In the genomic region with DNA sequence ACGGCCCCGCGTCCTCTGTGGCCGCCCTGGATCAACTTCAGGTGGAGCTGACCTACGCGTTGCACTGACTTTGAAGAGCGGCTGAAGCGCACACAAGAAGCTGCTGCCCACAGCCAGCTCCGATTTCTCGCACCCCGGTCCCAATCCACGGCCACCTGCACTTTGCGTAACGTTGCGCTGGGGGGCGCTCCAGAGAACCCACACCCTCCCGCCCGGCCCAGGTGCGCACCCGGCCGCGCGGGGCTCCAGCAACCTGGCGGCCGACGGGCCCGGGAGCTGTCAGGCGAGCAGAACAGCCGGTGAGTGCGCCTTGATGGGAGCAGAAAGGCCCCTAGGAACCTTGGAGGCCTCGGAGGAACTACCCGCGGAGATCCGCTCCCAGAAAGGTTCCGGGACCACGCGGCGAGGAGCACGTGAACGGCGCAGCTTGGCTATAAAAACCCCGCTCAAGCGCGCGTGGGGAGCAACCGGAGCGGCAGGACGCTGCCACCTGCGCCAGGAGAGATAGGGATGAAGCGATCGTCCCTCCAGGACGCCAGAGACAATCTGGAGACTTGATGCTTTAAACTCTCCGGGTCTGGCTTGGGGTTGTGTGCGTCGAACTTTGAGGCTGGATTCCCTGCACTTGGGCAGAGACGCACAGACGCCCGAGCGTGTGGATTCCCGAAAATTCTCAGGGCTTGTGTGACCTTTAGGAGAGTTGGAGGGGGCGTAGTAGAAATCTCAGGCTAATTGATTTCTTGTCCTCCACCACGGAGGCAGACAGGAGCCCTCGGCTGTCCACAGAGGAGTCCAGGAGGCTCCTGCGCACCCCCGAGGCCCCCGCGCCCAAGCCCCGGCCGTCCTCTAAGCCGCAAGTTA, we compare ENCODE assay signal across 14 cellular contexts. TPM values are rescaled to one million over a fixed set of nuclear protein-coding genes. Genes with fewer than 3 reads are reported as not detected.
DNase-seq lines count a peak whose midpoint lies in the region; FAIRE-seq and TF ChIP-seq lines count a peak whose summit lies in the region.
"Had no signal": no experiment of that assay in that cellular context is flagged by ENCODE, and none has a peak within 500 bp of the region (broad histone marks: within the 10 kb centered on the region; RNA-seq: fewer than 3 reads in every experiment).

No MANE protein-coding gene starts in this region.

- peak overlapping the region; percentile 53 for H3K4me3 Mint-ChIP-seq in mesothelial cell of epicardium
- no peak overlapping the region for H3K4me3 Mint-ChIP-seq in activated CD4-positive, alpha-beta memory T cell treated with anti-CD3 and anti-CD28 coated beads, Interleukin-2, amount 10 ng/mL, durations not matched to agents 7 days and 5 days

- H3K27ac Mint-ChIP-seq in mesothelial cell of epicardium: no peak overlapping the region
- H3K27ac Mint-ChIP-seq in activated CD4-positive, alpha-beta memory T cell treated with anti-CD3 and anti-CD28 coated beads, Interleukin-2, amount 10 ng/mL, durations not matched to agents 7 days and 5 days: no peak overlapping the region

- POLR2A ChIA-PET in activated CD4-positive, alpha-beta memory T cell treated with anti-CD3 and anti-CD28 coated beads, Interleukin-2, amount 10 ng/mL, durations not matched to agents 7 days and 5 days (lab: Charles Lee): no interaction called here

- no peak overlapping the region for H3K27ac ChIP-seq in coronary artery
- H3K27ac ChIP-seq: neutrophil, vagina had no signal

- H3K27me3 ChIP-seq in H7 (ENCODE audit: control insufficient read depth, insufficient read depth, low read length): peaks cover 66% of the 10 kb centered on the region
- H3K27me3 ChIP-seq: vagina had no signal

- H3K9me3 Mint-ChIP-seq in mesothelial cell of epicardium: no peaks in the 10 kb centered on the region
- no peaks in the 10 kb centered on the region for H3K9me3 Mint-ChIP-seq in activated CD4-positive, alpha-beta memory T cell treated with anti-CD3 and anti-CD28 coated beads, Interleukin-2, amount 10 ng/mL, durations not matched to agents 7 days and 5 days

- CTCF ChIA-PET in activated CD4-positive, alpha-beta memory T cell treated with anti-CD3 and anti-CD28 coated beads, Interleukin-2, amount 10 ng/mL, durations not matched to agents 7 days and 5 days (lab: Charles Lee): no interaction called here

- H3K4me3 ChIP-seq in H7 (ENCODE audit: insufficient read depth, low read depth, low read length) (peak overlapping the region; percentile 51), coronary artery (peak overlapping the region; percentile 47)

- peaks cover 9% of the 10 kb centered on the region for H3K4me1 Mint-ChIP-seq in mesothelial cell of epicardium
- no peaks in the 10 kb centered on the region for H3K4me1 Mint-ChIP-seq in activated CD4-positive, alpha-beta memory T cell treated with anti-CD3 and anti-CD28 coated beads, Interleukin-2, amount 10 ng/mL, durations not matched to agents 7 days and 5 days

- peaks cover 99% of the 10 kb centered on the region for H3K27me3 Mint-ChIP-seq in mesothelial cell of epicardium (ENCODE audit: low read depth)
- peaks cover 44% of the 10 kb centered on the region for H3K27me3 Mint-ChIP-seq in activated CD4-positive, alpha-beta memory T cell treated with anti-CD3 and anti-CD28 coated beads, Interleukin-2, amount 10 ng/mL, durations not matched to agents 7 days and 5 days

- H3K36me3 Mint-ChIP-seq in mesothelial cell of epicardium: no peaks in the 10 kb centered on the region
- no peaks in the 10 kb centered on the region for H3K36me3 Mint-ChIP-seq in activated CD4-positive, alpha-beta memory T cell treated with anti-CD3 and anti-CD28 coated beads, Interleukin-2, amount 10 ng/mL, durations not matched to agents 7 days and 5 days (ENCODE audit: low read depth)

- DNase-seq in D721Med (ENCODE audit: insufficient read length, low spot score): no peak
- DNase-seq in H7: peak; percentile 90
- DNase-seq in coronary artery (ENCODE audit: low spot score): no peak
- DNase-seq in mesothelial cell of epicardium (ENCODE audit: low spot score in 2 of 2, unreplicated experiment in 2 of 2): peak in 1 of 2 experiments; percentile 38
- DNase-seq in NCI-H1048 (lab: John Stamatoyannopoulos, UW): no peak
- no peak for DNase-seq in activated CD4-positive, alpha-beta memory T cell treated with anti-CD3 and anti-CD28 coated beads, Interleukin-2, amount 10 ng/mL, durations not matched to agents 7 days and 5 days
- no peak for DNase-seq in activated CD4-positive, alpha-beta T cell treated with anti-CD3 and anti-CD28 coated beads, Interleukin-2, amount 50 U/mL, for 48 hours
- DNase-seq in OCI-M2 (lab: John Stamatoyannopoulos, UW; ENCODE audit: unreplicated experiment): no peak
- DNase-seq: NCI-H1436 treated with DMSO at 0.1 percent for 48 hours, SIG-M5 had no signal

- no peak for FAIRE-seq in D721Med (lab: Jason Lieb, UNC)
- FAIRE-seq: bronchial epithelial cell had no signal

- H3K36me3 ChIP-seq in H7 (replicated peaks; ENCODE audit: control insufficient read depth, insufficient read depth, low read length): no peaks in the 10 kb centered on the region
- H3K36me3 ChIP-seq: neutrophil, vagina had no signal

- TF ChIP-seq CTCF in D721Med (IDR thresholded peaks at IDR 0.05; ENCODE audit: insufficient read depth, missing control alignments) (peak; percentile 31), coronary artery (IDR thresholded peaks at IDR 0.05) (no peak), mesothelial cell of epicardium (IDR thresholded peaks at IDR 0.05; ENCODE audit: unreplicated experiment) (no peak)

RNA-seq across cellular contexts. Expression of gene NWD2, which starts 0.6 kb away (rescaled TPM):
- total RNA-seq in H7 (2014; rRNA removed; shearing (Covaris generic)): 0.03 TPM in 1 of 2 replicates, not detected in the other
- 0.02 TPM in 2 of 3 replicates, not detected in the other for total RNA-seq in mesothelial cell of epicardium
- not detected for total RNA-seq in activated CD4-positive, alpha-beta memory T cell treated with anti-CD3 and anti-CD28 coated beads, Interleukin-2, amount 10 ng/mL, durations not matched to agents 7 days and 5 days
- total RNA-seq: glomerular endothelial cell had no signal
